Comparison of ENCODE assay signal across 16 cellular contexts in genomic region chr15:68315495-68316007, GRCh38. TPM values are rescaled to one million over a fixed set of nuclear protein-coding genes. Genes with fewer than 3 reads are reported as not detected.
A peak's percentile ranks its signal among the peaks of the same experiment; 100 is the strongest.
DNase-seq lines count a peak whose midpoint lies in the region; ATAC-seq and TF ChIP-seq lines count a peak whose summit lies in the region.
"Had no signal": no experiment of that assay in that cellular context is flagged by ENCODE, and none has a peak within 500 bp of the region (broad histone marks: within the 10 kb centered on the region; RNA-seq: fewer than 3 reads in every experiment).

No MANE protein-coding gene starts in this region.

- H3K36me3 ChIP-seq in ascending aorta (peaks cover 92 to 97% of the 10 kb centered on the region in 2 donors), iPS-20b (ENCODE audit: insufficient read depth, low read depth, low read length) (no peaks in the 10 kb centered on the region), thoracic aorta (peaks cover 77% of the 10 kb centered on the region)
- H3K36me3 ChIP-seq: prostate gland had no signal

- DNase-seq in activated effector memory CD4-positive, alpha-beta T cell treated with anti-CD3 and anti-CD28 coated beads, Interleukin-2, amount 50 U/mL, for 16 hours, result peak; percentile 51
- no peak for DNase-seq in activated effector memory CD4-positive, alpha-beta T cell treated with Interleukin-2 at 50 U/mL for 16 hours
- DNase-seq in ascending aorta (ENCODE audit: low spot score in 2 of 2) (peak in 1 of 2 donors; percentile 58), thoracic aorta (ENCODE audit: low spot score) (no peak)
- no peak for DNase-seq in stimulated activated CD4-positive, alpha-beta T cell treated with anti-CD3 and anti-CD28 coated beads, Interleukin-1b, Interleukin-23, amount 100 ng/mL, for 48 hours
- DNase-seq in stimulated activated CD4-positive, alpha-beta T cell treated with anti-CD3 and anti-CD28 coated beads, Interleukin-2, amount 100 ng/mL, for 24 hours, result no peak
- DNase-seq: amygdala; DND-41; MM.1S; NCI-H526 treated with DMSO at 0.1 percent for 48 hours; stimulated activated CD4-positive, alpha-beta T cell treated with anti-CD3 and anti-CD28 coated beads, Interleukin-4, amount 100 ng/mL, for 1 hour; stimulated activated naive CD4-positive, alpha-beta T cell had no signal

- TF ChIP-seq CTCF in ascending aorta (IDR thresholded peaks at IDR 0.05) (no peak), thoracic aorta (IDR thresholded peaks at IDR 0.05) (no peak)

- peak overlapping the region; percentile 84 to 85 for H3K27ac ChIP-seq in ascending aorta
- peak overlapping the region; percentile 36 for H3K27ac ChIP-seq in iPS-20b (ENCODE audit: low read length)
- peak overlapping the region; percentile 91 to 92 for H3K27ac ChIP-seq in thoracic aorta
- H3K27ac ChIP-seq: prostate gland had no signal

- peak overlapping the region; percentile 27; the same call in 1 of the 2 replicates for H3K9ac ChIP-seq in iPS-20b (ENCODE audit: low read depth, low read length)

- H3K4me3 ChIP-seq in ascending aorta, result no peak overlapping the region
- H3K4me3 ChIP-seq in iPS-20b (ENCODE audit: low read length), result no peak overlapping the region; the same call in 1 of the 2 replicates
- no peak overlapping the region for H3K4me3 ChIP-seq in thoracic aorta
- H3K4me3 ChIP-seq: heart left ventricle, prostate gland had no signal

- H3K27me3 ChIP-seq in ascending aorta, result no peaks in the 10 kb centered on the region
- H3K27me3 ChIP-seq in iPS-20b (ENCODE audit: insufficient read depth, low read length), result no peaks in the 10 kb centered on the region
- H3K27me3 ChIP-seq in thoracic aorta (replicated peaks; ENCODE audit: insufficient read depth), result no peaks in the 10 kb centered on the region
- H3K27me3 ChIP-seq: heart left ventricle had no signal

- H3K4me1 ChIP-seq in ascending aorta (peaks cover 0 to 9% of the 10 kb centered on the region in 2 donors), iPS-20b (ENCODE audit: insufficient read depth, low read length) (peaks cover 7% of the 10 kb centered on the region; the same call in 1 of the 2 replicates), thoracic aorta (ENCODE audit: control insufficient read depth in 1 of 2, low read depth in 2 of 2) (peaks cover 6 to 36% of the 10 kb centered on the region in 2 donors)
- H3K4me1 ChIP-seq: prostate gland had no signal

- H3K9me3 ChIP-seq in ascending aorta, result no peaks in the 10 kb centered on the region
- no peaks in the 10 kb centered on the region; the same call in 1 of the 2 replicates for H3K9me3 ChIP-seq in iPS-20b (ENCODE audit: insufficient read depth, low read depth, low read length)
- H3K9me3 ChIP-seq in thoracic aorta, result no peaks in the 10 kb centered on the region
- H3K9me3 ChIP-seq: heart left ventricle, prostate gland had no signal

- ATAC-seq in thoracic aorta (ENCODE audit: insufficient number of reproducible peaks, low FRiP score, low read depth) (no peak), HG03565 (IDR thresholded peaks at IDR 0.05; ENCODE audit: unreplicated experiment) (no peak)

- intact Hi-C loops in ascending aorta (cut with DNase I), result no loop called here

RNA-seq across cellular contexts. Expression of gene FEM1B, which starts 38.0 kb away (rescaled TPM):
- 57.0 TPM for total RNA-seq in ascending aorta
- 10 to 100 TPM; 31.1 to 56.2 TPM for total RNA-seq in thoracic aorta

Comparison
In these comparisons a context has a peak if more than half of its experiments do, and no peak if none do; other contexts are left out.
1. H3K27ac ChIP-seq: peak in every context shown above with its lines; median percentile 92 in thoracic aorta; 84 in ascending aorta; 36 in iPS-20b.